In genomic region chr7:99086532-99086931, GRCh38 we compare ENCODE assay signal across 27 cellular contexts. TPM values are rescaled to one million over a fixed set of nuclear protein-coding genes. Genes with fewer than 3 reads are reported as not detected.
DNase-seq lines count a peak whose midpoint lies in the region; ATAC-seq, FAIRE-seq and TF ChIP-seq lines count a peak whose summit lies in the region.
"Had no signal": no experiment of that assay in that cellular context is flagged by ENCODE, and none has a peak within 500 bp of the region (broad histone marks: within the 10 kb centered on the region; RNA-seq: fewer than 3 reads in every experiment).

No MANE protein-coding gene starts in this region.

- H3K27ac ChIP-seq in SK-N-SH (ENCODE audit: low read depth in 2 of 2, low read length in 1 of 2) (no peak overlapping the region), astrocyte (ENCODE audit: low read depth, low read length) (no peak overlapping the region), endodermal cell (ENCODE audit: low read depth, low read length) (no peak overlapping the region)
- H3K27ac ChIP-seq: 22Rv1; A549; BLaER1 treated with 17β-estradiol and CSF1 and Interleukin-3, amounts not matched to agents 10 nM and 100 nM; C4-2B had no signal

- POLR2A ChIA-PET in SK-N-SH (lab: Yijun Ruan, JAX): no interaction called here

- 94% methylated on average over 5 of the region's 5 CpGs for WGBS in SK-N-SH (ENCODE audit: low lambda C conversion rate)
- WGBS in endodermal cell (ENCODE audit: insufficient coverage in 1 of 2, insufficient read length in 1 of 2), 2 experiments: 92 to 95% methylated on average over 4 to 5 of the region's 5 CpGs

- CTCF ChIA-PET in SK-N-SH (lab: Yijun Ruan, JAX): interaction anchor here (0.9 kb wide), 1 partner anchor 11 kb away, joined by 3 read pairs; no protein-coding TSS in a partner anchor

- TF ChIP-seq EP300 in SK-N-SH (IDR thresholded peaks at IDR 0.05; ENCODE audit: borderline replicate concordance in 1 of 2, low read depth in 1 of 2, low read length in 1 of 2): no peak

- TF ChIP-seq RAD21 in SK-N-SH (IDR thresholded peaks at IDR 0.05; ENCODE audit: low read length): no peak

- H3K4me3 Mint-ChIP-seq in astrocyte (ENCODE audit: unreplicated experiment) (no peak overlapping the region), endodermal cell (no peak overlapping the region)
- H3K4me3 Mint-ChIP-seq: B cell; CD4-positive, alpha-beta T cell; CD8-positive, alpha-beta memory T cell had no signal

- TF ChIP-seq CTCF in SK-N-SH (IDR thresholded peaks at IDR 0.05) (no peak), astrocyte (IDR thresholded peaks at IDR 0.05; ENCODE audit: insufficient read depth, low read depth, low read length) (no peak), endodermal cell (conservative IDR thresholded peaks at IDR 0.05) (no peak)

- peaks cover 98% of the 10 kb centered on the region for H3K79me2 ChIP-seq in SK-N-SH (ENCODE audit: insufficient read depth)
- H3K79me2 ChIP-seq in astrocyte (ENCODE audit: insufficient read depth, low read length): peaks cover 93% of the 10 kb centered on the region

- no peaks in the 10 kb centered on the region for H3K9me3 ChIP-seq in SK-N-SH
- H3K9me3 ChIP-seq in astrocyte (ENCODE audit: insufficient read depth, low read depth, low read length): no peaks in the 10 kb centered on the region
- H3K9me3 ChIP-seq in endodermal cell (ENCODE audit: control insufficient read depth, low read length): peaks cover 7% of the 10 kb centered on the region
- H3K9me3 ChIP-seq: A549 had no signal

- no peak overlapping the region for H2AFZ ChIP-seq in SK-N-SH (ENCODE audit: low read depth)
- no peak overlapping the region for H2AFZ ChIP-seq in astrocyte (ENCODE audit: low read depth, low read length)

- H3K27me3 Mint-ChIP-seq in astrocyte (ENCODE audit: low read depth, unreplicated experiment): no peaks in the 10 kb centered on the region
- H3K27me3 Mint-ChIP-seq in endodermal cell (ENCODE audit: insufficient read depth): no peaks in the 10 kb centered on the region
- H3K27me3 Mint-ChIP-seq: B cell; CD4-positive, alpha-beta T cell; CD8-positive, alpha-beta memory T cell had no signal

- H3K9ac ChIP-seq in SK-N-SH: no peak overlapping the region
- no peak overlapping the region for H3K9ac ChIP-seq in astrocyte (ENCODE audit: low read length)
- no peak overlapping the region for H3K9ac ChIP-seq in endodermal cell (ENCODE audit: extremely low read depth, low read length, poor library complexity, severe bottlenecking)
- H3K9ac ChIP-seq: BLaER1 treated with 17β-estradiol and CSF1 and Interleukin-3, amounts not matched to agents 10 nM and 100 nM had no signal

- no peaks in the 10 kb centered on the region for H3K9me3 Mint-ChIP-seq in astrocyte (ENCODE audit: unreplicated experiment)
- H3K9me3 Mint-ChIP-seq in endodermal cell: peaks cover 9% of the 10 kb centered on the region
- H3K9me3 Mint-ChIP-seq: CD4-positive, alpha-beta T cell had no signal

- H3K4me3 ChIP-seq in SK-N-SH (ENCODE audit: low read depth in 2 of 2, low read length in 1 of 2) (no peak overlapping the region), astrocyte (ENCODE audit: insufficient read depth, low read depth, low read length) (no peak overlapping the region), endodermal cell (ENCODE audit: low read length) (peak overlapping the region; percentile 23)
- H3K4me3 ChIP-seq: A549; BLaER1 treated with 17β-estradiol and CSF1 and Interleukin-3, amounts not matched to agents 10 nM and 100 nM; GM12878 had no signal

- H3K4me1 ChIP-seq in SK-N-SH (ENCODE audit: control insufficient read depth in 1 of 2, insufficient read depth in 2 of 2, low read depth in 1 of 2, low read length in 1 of 2) (peaks cover 0 to 2% of the 10 kb centered on the region in 2 experiments; a peak in 1 of 4 replicates), astrocyte (ENCODE audit: insufficient read depth, low read length) (no peaks in the 10 kb centered on the region), endodermal cell (ENCODE audit: control insufficient read depth, insufficient read depth, low read length) (peaks cover 7% of the 10 kb centered on the region)

- FAIRE-seq in astrocyte (lab: Jason Lieb, UNC): peak; percentile 43
- FAIRE-seq: A549, GM12878, GM12892, GM18507, GM19239 had no signal

- H4K20me1 ChIP-seq in SK-N-SH (ENCODE audit: insufficient read depth): peaks cover 68% of the 10 kb centered on the region
- H4K20me1 ChIP-seq in astrocyte (ENCODE audit: insufficient read depth, low read length): peaks cover 85% of the 10 kb centered on the region

- H3K27ac Mint-ChIP-seq in astrocyte (ENCODE audit: unreplicated experiment) (no peak overlapping the region), endodermal cell (no peak overlapping the region)
- H3K27ac Mint-ChIP-seq: B cell; CD4-positive, alpha-beta T cell had no signal

- H3K4me1 Mint-ChIP-seq in astrocyte (ENCODE audit: low read depth, unreplicated experiment): no peaks in the 10 kb centered on the region
- H3K4me1 Mint-ChIP-seq in endodermal cell: peaks cover 21% of the 10 kb centered on the region

- H3K36me3 ChIP-seq in SK-N-SH (replicated peaks in 1 of 2; ENCODE audit: control insufficient read depth in 1 of 2, insufficient read depth in 2 of 2, low read length in 1 of 2): peaks cover 0 to 11% of the 10 kb centered on the region in 2 experiments
- no peaks in the 10 kb centered on the region for H3K36me3 ChIP-seq in astrocyte (ENCODE audit: insufficient read depth, low read length)
- H3K36me3 ChIP-seq in endodermal cell (ENCODE audit: control insufficient read depth, insufficient read depth, low read length): peaks cover 7% of the 10 kb centered on the region

- H3K4me2 ChIP-seq in SK-N-SH (no peak overlapping the region), astrocyte (ENCODE audit: low read length) (no peak overlapping the region)
- H3K4me2 ChIP-seq: A549; BLaER1 treated with 17β-estradiol and CSF1 and Interleukin-3, amounts not matched to agents 10 nM and 100 nM had no signal

- ATAC-seq in SK-N-SH treated with all-trans-retinoic acid at 6 μM for 48 hours: no peak
- ATAC-seq: A549, GM12878 had no signal

- H3K36me3 Mint-ChIP-seq in astrocyte (ENCODE audit: low read depth, unreplicated experiment) (peaks cover 23% of the 10 kb centered on the region), endodermal cell (ENCODE audit: low read depth) (peaks cover 27% of the 10 kb centered on the region)

- H3K27me3 ChIP-seq in SK-N-SH (ENCODE audit: insufficient read depth): no peaks in the 10 kb centered on the region
- no peaks in the 10 kb centered on the region for H3K27me3 ChIP-seq in astrocyte (ENCODE audit: insufficient read depth, low read length)
- H3K27me3 ChIP-seq in endodermal cell (ENCODE audit: control insufficient read depth, insufficient read depth, low read length, poor library complexity, severe bottlenecking): no peaks in the 10 kb centered on the region
- H3K27me3 ChIP-seq: BLaER1 treated with 17β-estradiol and CSF1 and Interleukin-3, amounts not matched to agents 10 nM and 100 nM had no signal

- peaks cover 7% of the 10 kb centered on the region for H3F3A ChIP-seq in SK-N-SH (replicated peaks; ENCODE audit: insufficient read depth)

- no peak for DNase-seq in SK-N-SH
- no peak for DNase-seq in astrocyte (ENCODE audit: low read depth)
- no peak for DNase-seq in endodermal cell
- DNase-seq in NCI-H187 treated with DMSO at 0.1 percent for 48 hours (lab: John Stamatoyannopoulos, UW): no peak
- DNase-seq in middle frontal gyrus (ENCODE audit: extremely low spot score, low spot score): no peak
- no peak for DNase-seq in NCI-H2029 treated with DMSO at 0.1 percent for 48 hours (lab: John Stamatoyannopoulos, UW)
- DNase-seq: AML-193; CD4-positive, alpha-beta T cell; CD8-positive, alpha-beta memory T cell; COR-L47; DMS 273 treated with DMSO at 0.1 percent for 48 hours; DMS153; DMS53; DMS79; DND-41; EL; GDM1 had no signal

- no peaks in the 10 kb centered on the region for H3K9me2 ChIP-seq in SK-N-SH

TF ChIP-seq in SK-N-SH treated with all-trans-retinoic acid at 6 μM for 48 hours, 23 proteins besides CTCF, POLR2A, EP300 and RAD21 (continues in another document):
- no peak for TF ChIP-seq PPARA (CRISPR knock-in tag; IDR thresholded peaks at IDR 0.05; ENCODE audit: borderline replicate concordance)
- peak; percentile 63; the same call in 1 of the 2 replicates for TF ChIP-seq ZNF8 (CRISPR knock-in tag; IDR thresholded peaks at IDR 0.05)

TF ChIP-seq in SK-N-SH, 30 proteins besides CTCF, POLR2A, EP300 and RAD21:
- TF ChIP-seq SIN3A (IDR thresholded peaks at IDR 0.05; ENCODE audit: borderline replicate concordance, low read depth, low read length) (no peak), RFX5 (IDR thresholded peaks at IDR 0.05; ENCODE audit: low read length) (no peak), SMC3 (IDR thresholded peaks at IDR 0.05; ENCODE audit: low read depth, low read length) (no peak), FOXM1 (IDR thresholded peaks at IDR 0.05; ENCODE audit: low read depth) (no peak), MXI1 (IDR thresholded peaks at IDR 0.05; ENCODE audit: low read depth, low read length) (no peak)

RNA-seq across cellular contexts. Expression of gene SMURF1, which starts 57.4 kb away (rescaled TPM):
- polyA plus RNA-seq in SK-N-SH (2012; rRNA removed): 12.9 and 13.8 TPM in 2 replicates
- polyA plus RNA-seq in SK-N-SH (2012; cell fraction: cytosol; rRNA removed): 7.8 and 8.7 TPM in 2 replicates
- 31.5 and 34.0 TPM in 2 replicates for polyA plus RNA-seq in SK-N-SH (2012; cell fraction: nucleus; rRNA removed)
- total RNA-seq in astrocyte: 36.9 and 44.7 TPM in 2 replicates
- 10 to 100 TPM; 31.6 to 38.1 TPM for total RNA-seq in endodermal cell
- 17.8 TPM for polyA plus RNA-seq in endodermal cell (2013, experiment 1 of 2)
- polyA plus RNA-seq in endodermal cell (2013, experiment 2 of 2): 18.9 TPM
